ENCODE assay signal across 1 cellular context in genomic region chr6:20837189-20837588, GRCh38.
TF ChIP-seq lines count a peak whose summit lies in the region.

No MANE protein-coding gene starts in this region.

TF ChIP-seq in GM12878, 131 proteins besides CTCF, POLR2A, EP300 and RAD21 (continued from another document and continues in another):
- TF ChIP-seq ZNF687 (IDR thresholded peaks at IDR 0.05) (peak; percentile 14; the same call in 1 of the 2 replicates), HDGF (IDR thresholded peaks at IDR 0.05) (no peak), TAF1 (IDR thresholded peaks at IDR 0.05; ENCODE audit: borderline replicate concordance, low read depth, low read length) (no peak), LARP7 (IDR thresholded peaks at IDR 0.05) (no peak), RBBP5 (conservative IDR thresholded peaks at IDR 0.05) (no peak), USF1 (IDR thresholded peaks at IDR 0.05; ENCODE audit: borderline replicate concordance, extremely low read length, insufficient read depth, low read depth, low read length) (no peak), ZBED1 (IDR thresholded peaks at IDR 0.05; ENCODE audit: borderline replicate concordance) (no peak), ZNF592 (IDR thresholded peaks at IDR 0.05) (no peak), MXI1 (IDR thresholded peaks at IDR 0.05; ENCODE audit: low read depth, low read length) (no peak), MTA3 (IDR thresholded peaks at IDR 0.05; ENCODE audit: borderline replicate concordance, low read length) (no peak), MYC (IDR thresholded peaks at IDR 0.05; ENCODE audit: insufficient read depth, insufficient read length, insufficient replicate concordance, low read length, severe bottlenecking) (no peak), CHD2 (IDR thresholded peaks at IDR 0.05; ENCODE audit: borderline replicate concordance, low read depth, low read length) (peak; percentile 56; the same call in 1 of the 2 replicates), MEF2A (IDR thresholded peaks at IDR 0.05; ENCODE audit: insufficient read depth, low read depth, low read length) (no peak), IRF4 (IDR thresholded peaks at IDR 0.05; ENCODE audit: low read depth, low read length) (no peak), ASH2L (IDR thresholded peaks at IDR 0.05; ENCODE audit: borderline replicate concordance, low read depth) (no peak), CUX1 (IDR thresholded peaks at IDR 0.05; ENCODE audit: insufficient replicate concordance, low read depth, low read length) (no peak), FOS (IDR thresholded peaks at IDR 0.05; ENCODE audit: borderline replicate concordance, extremely low read depth, insufficient read length) (no peak), POLR2AphosphoS5 (IDR thresholded peaks at IDR 0.05; ENCODE audit: low read length) (no peak), SUPT20H (IDR thresholded peaks at IDR 0.05; ENCODE audit: borderline replicate concordance, control insufficient read depth, low read depth, low read length) (no peak), PRDM15 (CRISPR knock-in tag; IDR thresholded peaks at IDR 0.05) (no peak), ZNF384 (IDR thresholded peaks at IDR 0.05; ENCODE audit: borderline replicate concordance, low read depth, low read length) (peak; percentile 83), SREBF1 (IDR thresholded peaks at IDR 0.05; ENCODE audit: low read length) (no peak), JUND (IDR thresholded peaks at IDR 0.05; ENCODE audit: low read depth, low read length) (peak; percentile 48; the same call in 1 of the 2 replicates), CEBPB (IDR thresholded peaks at IDR 0.05; ENCODE audit: borderline replicate concordance in 1 of 2, low read depth in 2 of 2, low read length in 2 of 2) (no peak), GABPA (IDR thresholded peaks at IDR 0.05; ENCODE audit: low read depth) (no peak), CHD1 (IDR thresholded peaks at IDR 0.05; ENCODE audit: low read depth, low read length) (no peak), POLR2AphosphoS2 (IDR thresholded peaks at IDR 0.05; ENCODE audit: low read depth, low read length) (no peak), SUZ12 (IDR thresholded peaks at IDR 0.05; ENCODE audit: unreplicated experiment) (no peak), E2F4 (IDR thresholded peaks at IDR 0.05; ENCODE audit: low read depth, low read length) (no peak), JUNB (IDR thresholded peaks at IDR 0.05) (no peak; the same call in none of the 2 replicates), PBX3 (IDR thresholded peaks at IDR 0.05; ENCODE audit: insufficient replicate concordance, low read depth, low read length) (no peak), BCL3 (IDR thresholded peaks at IDR 0.05; ENCODE audit: borderline replicate concordance, insufficient read depth, low read depth, low read length, poor library complexity, severe bottlenecking) (no peak)
